ENCODE assay signal across 9 cellular contexts in the genomic region with DNA sequence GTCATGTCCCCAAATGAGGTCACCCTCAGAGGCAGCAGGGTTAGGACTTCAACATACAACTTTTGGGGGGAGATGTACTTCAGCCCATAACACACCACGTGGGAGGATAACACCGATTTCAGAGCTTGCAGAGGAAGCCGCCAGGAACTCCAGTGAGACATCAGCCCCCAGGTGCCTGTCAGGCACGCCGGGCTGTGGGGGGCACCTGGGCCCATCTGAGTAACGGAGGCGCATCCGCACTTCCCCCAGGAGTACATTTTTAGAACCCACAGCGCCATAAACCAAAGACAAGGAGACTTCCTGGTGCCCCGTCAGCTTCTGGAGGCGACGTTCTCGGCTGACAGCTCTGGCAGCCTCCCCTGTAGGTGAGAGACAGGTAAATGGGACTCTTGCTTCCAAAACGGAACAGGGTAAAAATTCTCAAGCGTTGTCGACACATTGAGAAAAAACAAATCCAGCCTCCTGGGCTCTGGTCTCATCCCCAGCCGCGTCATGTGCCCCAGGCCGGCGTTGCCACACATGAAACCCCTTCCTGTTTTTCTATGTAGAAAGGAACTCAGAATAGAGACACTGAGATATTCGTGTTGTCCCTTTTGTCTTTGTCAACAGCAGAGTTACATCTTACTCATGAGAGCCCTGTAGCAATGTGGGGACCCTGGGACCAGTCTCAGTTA.
DNase-seq lines count a peak whose midpoint lies in the region; ATAC-seq and TF ChIP-seq lines count a peak whose summit lies in the region.
"Had no signal": no experiment of that assay in that cellular context is flagged by ENCODE, and none has a peak within 500 bp of the region (broad histone marks: within the 10 kb centered on the region; RNA-seq: fewer than 3 reads in every experiment).

No MANE protein-coding gene starts in this region.

- H3K27me3 ChIP-seq in osteoblast (ENCODE audit: insufficient read depth, low read length) = peaks cover 6% of the 10 kb centered on the region

- H3K4me2 ChIP-seq in osteoblast (ENCODE audit: insufficient read depth, low read length) = no peak overlapping the region

- H3K4me3 Mint-ChIP-seq in CD14-positive monocyte (peak overlapping the region; percentile 53 to 78), activated B cell treated with CpG ODN at 0.5 μM for 24 hours (peak overlapping the region; percentile 75)

- H3K4me1 Mint-ChIP-seq in CD14-positive monocyte (peaks cover 33% of the 10 kb centered on the region), activated B cell treated with CpG ODN at 0.5 μM for 24 hours (peaks cover 14% of the 10 kb centered on the region)

- POLR2A ChIA-PET in activated B cell treated with CpG ODN at 0.5 μM for 24 hours (lab: Charles Lee) = interaction anchor here (1.1 kb wide), 1 partner anchor 37 kb away, joined by 3 read pairs; no protein-coding TSS in a partner anchor

- no peaks in the 10 kb centered on the region for H4K20me1 ChIP-seq in osteoblast (ENCODE audit: insufficient read depth, low read length)

- H3K36me3 ChIP-seq in osteoblast (ENCODE audit: insufficient read depth, low read length) = no peaks in the 10 kb centered on the region

- ATAC-seq in activated B cell treated with CpG ODN at 0.5 μM for 24 hours (ENCODE audit: low read depth) (peak; percentile 58), GM21390 (IDR thresholded peaks at IDR 0.05; ENCODE audit: unreplicated experiment) (no peak)

- H3K27ac Mint-ChIP-seq in CD14-positive monocyte (peak overlapping the region; percentile 97 to 98 (median 98)), activated B cell treated with CpG ODN at 0.5 μM for 24 hours (peak overlapping the region; percentile 50)

- H3K9me3 Mint-ChIP-seq in CD14-positive monocyte (peaks cover 0 to 4% (median 0%) of the 10 kb centered on the region in 7 donors), activated B cell treated with CpG ODN at 0.5 μM for 24 hours (no peaks in the 10 kb centered on the region)

- peaks cover 0 to 7% (median 1%) of the 10 kb centered on the region in 3 donors for H3K27me3 Mint-ChIP-seq in CD14-positive monocyte (ENCODE audit: low read depth in 3 of 3)
- H3K27me3 Mint-ChIP-seq in activated B cell treated with CpG ODN at 0.5 μM for 24 hours = no peaks in the 10 kb centered on the region

- H3K9me3 ChIP-seq in osteoblast (ENCODE audit: low read depth, low read length) = no peaks in the 10 kb centered on the region

- H3K4me3 ChIP-seq in osteoblast (ENCODE audit: insufficient read depth, low read length) = no peak overlapping the region

- no peaks in the 10 kb centered on the region for H3K79me2 ChIP-seq in osteoblast (ENCODE audit: insufficient read depth, low read length)

- H3K27ac ChIP-seq in caudate nucleus (ENCODE audit: low read depth, low read length) (peak overlapping the region; percentile 87), osteoblast (ENCODE audit: low read depth, low read length) (no peak overlapping the region)

- no peaks in the 10 kb centered on the region for H3K36me3 Mint-ChIP-seq in CD14-positive monocyte
- no peaks in the 10 kb centered on the region for H3K36me3 Mint-ChIP-seq in activated B cell treated with CpG ODN at 0.5 μM for 24 hours (ENCODE audit: low read depth)

- CTCF ChIA-PET in activated B cell treated with CpG ODN at 0.5 μM for 24 hours (lab: Charles Lee) = interaction anchor here (1.3 kb wide), 1 partner anchor 10 kb away, joined by 4 read pairs; no protein-coding TSS in a partner anchor

- DNase-seq in CD14-positive monocyte (ENCODE audit: low spot score) (peak; percentile 93), activated B cell treated with CpG ODN at 0.5 μM for 24 hours (no peak), caudate nucleus (lab: John Stamatoyannopoulos, UW) (peak in 37 of 61 donors; percentile 20 to 73 (median 47)), osteoblast (ENCODE audit: insufficient read length, low spot score, missing footprints) (peak; percentile 29), GM19240 (ENCODE audit: insufficient read length, low spot score) (no peak), NCI-H2081 (lab: John Stamatoyannopoulos, UW) (no peak), NCI-H1105 treated with DMSO at 0.1 percent for 48 hours (lab: John Stamatoyannopoulos, UW) (no peak)
- DNase-seq: GOT3 had no signal

- no peaks in the 10 kb centered on the region for H3K4me1 ChIP-seq in osteoblast (ENCODE audit: insufficient read depth, low read length)

- H2AFZ ChIP-seq in osteoblast (ENCODE audit: low read length) = no peak overlapping the region

- intact Hi-C loops in CD14-positive monocyte (cut with micrococcal nuclease) (loop anchor here in 1 of 2 donors (2.0 kb wide), 1 partner anchor 20 kb away; no protein-coding TSS in a partner anchor), activated B cell treated with CpG ODN at 0.5 μM for 24 hours (cut with micrococcal nuclease) (loop anchor here (5.0 kb wide), 1 partner anchor 36 kb away; no protein-coding TSS in a partner anchor)

- TF ChIP-seq CTCF in CD14-positive monocyte (IDR thresholded peaks at IDR 0.05) = no peak
- TF ChIP-seq CTCF in activated B cell treated with CpG ODN at 0.5 μM for 24 hours (IDR thresholded peaks at IDR 0.05) = no peak
- no peak for TF ChIP-seq CTCF in osteoblast (IDR thresholded peaks at IDR 0.05; ENCODE audit: extremely low read depth, low read depth, low read length)

Comparison
In these comparisons a context has a peak if more than half of its experiments do, and no peak if none do; other contexts are left out.
1. DNase-seq: peak in CD14-positive monocyte (single experiment), caudate nucleus (37 of 61) and osteoblast (single experiment); none in activated B cell treated with CpG ODN at 0.5 μM for 24 hours (single experiment), GM19240 (single experiment), NCI-H2081 (0 of 2) and NCI-H1105 treated with DMSO at 0.1 percent for 48 hours (single experiment).